Comparison of ENCODE assay signal across 9 cellular contexts in genomic region chr3:3191675-3192480, GRCh38. TPM values are rescaled to one million over a fixed set of nuclear protein-coding genes. Genes with fewer than 3 reads are reported as not detected.
DNase-seq lines count a peak whose midpoint lies in the region; ATAC-seq and TF ChIP-seq lines count a peak whose summit lies in the region.
"Had no signal": no experiment of that assay in that cellular context is flagged by ENCODE, and none has a peak within 500 bp of the region (broad histone marks: within the 10 kb centered on the region; RNA-seq: fewer than 3 reads in every experiment).

No MANE protein-coding gene starts in this region.

- H3K4me2 ChIP-seq in MM.1S (ENCODE audit: low read depth, low read length), result no peak overlapping the region

- TF ChIP-seq CTCF in esophagus muscularis mucosa (IDR thresholded peaks at IDR 0.05) (no peak), MM.1S (IDR thresholded peaks at IDR 0.05; ENCODE audit: low read length) (no peak)

- intact Hi-C loops in CD4-positive, alpha-beta memory T cell (cut with micrococcal nuclease), result loop anchor here (1.0 kb wide), 1 partner anchor 13 kb away; the partner anchor contains the start of gene CRBN
- intact Hi-C loops in activated T-helper 2 cell treated with anti-CD3 and anti-CD28 coated beads, Interferon-gamma antibody, Interleukin-2, Interleukin-4, amounts not matched to agents 10 μg/mL and 5 μg/mL and 100 μg/mL, durations not matched to agents 14 hours and 24 hours and 36 hours (cut with micrococcal nuclease), result no loop called here
- intact Hi-C loops in left colon (cut with DNase I, micrococcal nuclease), result no loop called here
- intact Hi-C loops in esophagus muscularis mucosa (cut with DNase I), result no loop called here

- H3K27me3 Mint-ChIP-seq in CD4-positive, alpha-beta memory T cell, result no peaks in the 10 kb centered on the region
- H3K27me3 Mint-ChIP-seq in activated T-helper 2 cell treated with anti-CD3 and anti-CD28 coated beads, Interferon-gamma antibody, Interleukin-2, Interleukin-4, amounts not matched to agents 10 μg/mL and 5 μg/mL and 100 μg/mL, durations not matched to agents 14 hours and 24 hours and 36 hours (ENCODE audit: low read depth), result peaks cover 5% of the 10 kb centered on the region

- peak; percentile 36 to 54 (median 50) for DNase-seq in CD4-positive, alpha-beta memory T cell
- DNase-seq in HUDEP-2 (lab: John Stamatoyannopoulos, UW; ENCODE audit: unreplicated experiment in 76 of 76), result peak in 51 of 76 experiments; percentile 3 to 69 (median 26)
- DNase-seq in activated T-helper 2 cell treated with anti-CD3 and anti-CD28 coated beads, Interferon-gamma antibody, Interleukin-2, Interleukin-4, amounts not matched to agents 10 μg/mL and 5 μg/mL and 100 μg/mL, durations not matched to agents 14 hours and 24 hours and 36 hours (ENCODE audit: low spot score), result no peak
- no peak for DNase-seq in left colon
- DNase-seq in midbrain (lab: John Stamatoyannopoulos, UW), result no peak
- no peak for DNase-seq in esophagus muscularis mucosa (ENCODE audit: extremely low spot score)
- no peak for DNase-seq in MM.1S
- DNase-seq: stimulated activated CD4-positive, alpha-beta T cell treated with anti-CD3 and anti-CD28 coated beads, Interleukin-4, amount 100 ng/mL, for 4 hours had no signal

- H3K27ac ChIP-seq in CD4-positive, alpha-beta memory T cell (ENCODE audit: low read depth, low read length), result peak overlapping the region; percentile 49
- H3K27ac ChIP-seq in esophagus muscularis mucosa (replicated peaks in 1 of 4), result no peak overlapping the region
- no peak overlapping the region for H3K27ac ChIP-seq in MM.1S (ENCODE audit: low read length)

- no peaks in the 10 kb centered on the region for H3F3A ChIP-seq in MM.1S (ENCODE audit: insufficient read depth, low read length)

- H3K9me3 ChIP-seq in CD4-positive, alpha-beta memory T cell (ENCODE audit: control insufficient read depth in 1 of 2, low read length in 2 of 2), result no peaks in the 10 kb centered on the region
- H3K9me3 ChIP-seq in esophagus muscularis mucosa (peaks cover 0 to 5% (median under 1%) of the 10 kb centered on the region in 4 donors), MM.1S (replicated peaks; ENCODE audit: insufficient read depth, low read length) (no peaks in the 10 kb centered on the region)

- POLR2A ChIA-PET in CD4-positive, alpha-beta memory T cell (lab: Charles Lee; ENCODE audit: partially characterized antibody), result interaction anchor here (1.2 to 3.9 kb wide), 6 partner anchors 9 to 1301 kb away, joined by 3 to 26 read pairs (median 8); partner anchors contain the start of genes CRBN, ITPR1 and TRNT1

- peak overlapping the region; percentile 83 to 93 (median 89) for H3K27ac Mint-ChIP-seq in CD4-positive, alpha-beta memory T cell
- H3K27ac Mint-ChIP-seq in activated T-helper 2 cell treated with anti-CD3 and anti-CD28 coated beads, Interferon-gamma antibody, Interleukin-2, Interleukin-4, amounts not matched to agents 10 μg/mL and 5 μg/mL and 100 μg/mL, durations not matched to agents 14 hours and 24 hours and 36 hours, result peak overlapping the region; percentile 79

- peaks cover 43 to 76% (median 59%) of the 10 kb centered on the region in 4 donors for H3K4me1 Mint-ChIP-seq in CD4-positive, alpha-beta memory T cell
- peaks cover 41% of the 10 kb centered on the region for H3K4me1 Mint-ChIP-seq in activated T-helper 2 cell treated with anti-CD3 and anti-CD28 coated beads, Interferon-gamma antibody, Interleukin-2, Interleukin-4, amounts not matched to agents 10 μg/mL and 5 μg/mL and 100 μg/mL, durations not matched to agents 14 hours and 24 hours and 36 hours (ENCODE audit: low read depth)

- no peaks in the 10 kb centered on the region for H3K36me3 Mint-ChIP-seq in CD4-positive, alpha-beta memory T cell
- H3K36me3 Mint-ChIP-seq in activated T-helper 2 cell treated with anti-CD3 and anti-CD28 coated beads, Interferon-gamma antibody, Interleukin-2, Interleukin-4, amounts not matched to agents 10 μg/mL and 5 μg/mL and 100 μg/mL, durations not matched to agents 14 hours and 24 hours and 36 hours (ENCODE audit: low read depth), result no peaks in the 10 kb centered on the region

- ATAC-seq in left colon (peak; percentile 72), HG03342 (IDR thresholded peaks at IDR 0.05; ENCODE audit: unreplicated experiment) (no peak)

- TF ChIP-seq POLR2A in esophagus muscularis mucosa (IDR thresholded peaks at IDR 0.05; ENCODE audit: low read depth), result no peak

- WGBS in esophagus muscularis mucosa, result 49% methylated on average over 5 of the region's 5 CpGs

- CTCF ChIA-PET in CD4-positive, alpha-beta memory T cell (lab: Charles Lee; ENCODE audit: partially characterized antibody), result interaction anchor here (0.6 to 9.3 kb wide), 8 partner anchors 9 to 1105 kb away, joined by 3 to 90 read pairs (median 9); partner anchors contain the start of gene CRBN

- H3K9me3 Mint-ChIP-seq in CD4-positive, alpha-beta memory T cell, result peaks cover 0 to 9% (median 3%) of the 10 kb centered on the region in 8 donors
- H3K9me3 Mint-ChIP-seq in activated T-helper 2 cell treated with anti-CD3 and anti-CD28 coated beads, Interferon-gamma antibody, Interleukin-2, Interleukin-4, amounts not matched to agents 10 μg/mL and 5 μg/mL and 100 μg/mL, durations not matched to agents 14 hours and 24 hours and 36 hours, result no peaks in the 10 kb centered on the region

- no peaks in the 10 kb centered on the region for H4K20me1 ChIP-seq in MM.1S (ENCODE audit: insufficient read depth, low read length)

- H3K27me3 ChIP-seq in CD4-positive, alpha-beta memory T cell (ENCODE audit: insufficient read depth, low read length), result no peaks in the 10 kb centered on the region
- H3K27me3 ChIP-seq in esophagus muscularis mucosa (no peaks in the 10 kb centered on the region), MM.1S (replicated peaks; ENCODE audit: insufficient read depth, low read length) (no peaks in the 10 kb centered on the region)

- H3K9ac ChIP-seq in MM.1S (ENCODE audit: low read length), result no peak overlapping the region

- H2AFZ ChIP-seq in MM.1S (ENCODE audit: low read length), result no peak overlapping the region

- no peaks in the 10 kb centered on the region for H3K36me3 ChIP-seq in CD4-positive, alpha-beta memory T cell (ENCODE audit: insufficient read depth, low read length)
- H3K36me3 ChIP-seq in esophagus muscularis mucosa (no peaks in the 10 kb centered on the region), MM.1S (replicated peaks; ENCODE audit: insufficient read depth, low read length) (no peaks in the 10 kb centered on the region)

- H3K4me3 Mint-ChIP-seq in CD4-positive, alpha-beta memory T cell, result peak overlapping the region; percentile 36 to 86 (median 78)
- H3K4me3 Mint-ChIP-seq in activated T-helper 2 cell treated with anti-CD3 and anti-CD28 coated beads, Interferon-gamma antibody, Interleukin-2, Interleukin-4, amounts not matched to agents 10 μg/mL and 5 μg/mL and 100 μg/mL, durations not matched to agents 14 hours and 24 hours and 36 hours (ENCODE audit: low read depth), result peak overlapping the region; percentile 26

- peaks cover 47% of the 10 kb centered on the region for H3K4me1 ChIP-seq in CD4-positive, alpha-beta memory T cell (ENCODE audit: insufficient read depth, low read length)
- no peaks in the 10 kb centered on the region for H3K4me1 ChIP-seq in esophagus muscularis mucosa
- H3K4me1 ChIP-seq in MM.1S (ENCODE audit: low read length), result no peaks in the 10 kb centered on the region

- no peaks in the 10 kb centered on the region for H3K79me2 ChIP-seq in MM.1S (ENCODE audit: low read length)

- peak overlapping the region; percentile 18 to 44 for H3K4me3 ChIP-seq in CD4-positive, alpha-beta memory T cell (ENCODE audit: low read length in 2 of 2)
- no peak overlapping the region for H3K4me3 ChIP-seq in esophagus muscularis mucosa
- no peak overlapping the region for H3K4me3 ChIP-seq in MM.1S (ENCODE audit: low read length)

- no peaks in the 10 kb centered on the region for H3K9me2 ChIP-seq in MM.1S (replicated peaks; ENCODE audit: insufficient read depth, low read length)

- TF ChIP-seq EP300 in esophagus muscularis mucosa (IDR thresholded peaks at IDR 0.05), result no peak

RNA-seq across cellular contexts. Expression of gene CRBN, which starts 12.4 kb away (rescaled TPM):
- 100 to 1,000 TPM; 150 to 162 TPM for total RNA-seq in CD4-positive, alpha-beta memory T cell
- polyA plus RNA-seq in CD4-positive, alpha-beta memory T cell, result 100 to 1,000 TPM; 194 to 235 TPM
- 35.0 and 40.6 TPM in 2 replicates for total RNA-seq in activated T-helper 2 cell treated with anti-CD3 and anti-CD28 coated beads, Interferon-gamma antibody, Interleukin-2, Interleukin-4, amounts not matched to agents 10 μg/mL and 5 μg/mL and 100 μg/mL, durations not matched to agents 14 hours and 24 hours and 36 hours
- total RNA-seq in left colon (10 to 100 TPM; 36.4 to 50.7 TPM), esophagus muscularis mucosa (100 to 1,000 TPM in 2 of 4 donors, 10 to 100 TPM in 2; 46.5 to 109 (median 85.0) TPM)

Comparison
In these comparisons a context has a peak if more than half of its experiments do, and no peak if none do; other contexts are left out.
1. DNase-seq: peak in CD4-positive, alpha-beta memory T cell (5 of 5) and HUDEP-2 (51 of 76); none in activated T-helper 2 cell treated with anti-CD3 and anti-CD28 coated beads, Interferon-gamma antibody, Interleukin-2, Interleukin-4, amounts not matched to agents 10 μg/mL and 5 μg/mL and 100 μg/mL, durations not matched to agents 14 hours and 24 hours and 36 hours (single experiment), left colon (0 of 2), midbrain (single experiment), esophagus muscularis mucosa (single experiment) and MM.1S (single experiment).
2. H3K4me3 ChIP-seq: peak in CD4-positive, alpha-beta memory T cell (2 of 2); none in esophagus muscularis mucosa (0 of 4) and MM.1S (single experiment).